Comparison of ENCODE assay signal across 19 cellular contexts in genomic region chr6:137749595-137750215, GRCh38.
A peak's percentile ranks its signal among the peaks of the same experiment; 100 is the strongest.
DNase-seq lines count a peak whose midpoint lies in the region; ATAC-seq, FAIRE-seq and TF ChIP-seq lines count a peak whose summit lies in the region.
"Had no signal": no experiment of that assay in that cellular context is flagged by ENCODE, and none has a peak within 500 bp of the region (broad histone marks: within the 10 kb centered on the region; RNA-seq: fewer than 3 reads in every experiment).

No MANE protein-coding gene starts in this region.

- H3K14ac ChIP-seq in H1 (ENCODE audit: insufficient read length): no peak overlapping the region

- DNase-seq in AG08395 (ENCODE audit: low spot score): peak; percentile 47
- DNase-seq in GM23248: peak; percentile 65
- no peak for DNase-seq in H1 (ENCODE audit: low read depth in 1 of 2, low spot score in 2 of 2)
- DNase-seq in activated naive CD4-positive, alpha-beta T cell (lab: John Stamatoyannopoulos, UW): no peak
- no peak for DNase-seq in posterior vena cava (ENCODE audit: low spot score)
- DNase-seq: activated CD4-positive, alpha-beta T cell treated with anti-CD3 and anti-CD28 coated beads for 48 hours; activated naive CD4-positive, alpha-beta T cell treated with anti-CD3 and anti-CD28 coated beads for 36 hours; left lung; MM.1S; NCI-H2029 treated with DMSO at 0.1 percent for 48 hours; NCI-H526 treated with DMSO at 0.1 percent for 48 hours; PC-3; stomach had no signal

- no peak overlapping the region for H2BK15ac ChIP-seq in H1 (ENCODE audit: low read length)

- no peaks in the 10 kb centered on the region for H3K79me1 ChIP-seq in H1 (ENCODE audit: low read depth, low read length)

- no peak for TF ChIP-seq RAD21 in H1 (IDR thresholded peaks at IDR 0.05 in 1 of 2, conservative IDR thresholded peaks at IDR 0.05 in 1 of 2; ENCODE audit: low read depth in 2 of 2, low read length in 2 of 2)

- H3K27me3 ChIP-seq in GM23248 (replicated peaks; ENCODE audit: insufficient read depth) (no peaks in the 10 kb centered on the region), H1 (replicated peaks in 1 of 4; ENCODE audit: control insufficient read depth in 3 of 4, extremely low read depth in 1 of 4, insufficient read depth in 3 of 4, low read length in 3 of 4) (no peaks in the 10 kb centered on the region), neuron (ENCODE audit: insufficient read depth, low read length) (no peaks in the 10 kb centered on the region)
- H3K27me3 ChIP-seq: left lung, stomach, vagina had no signal

- H3F3A ChIP-seq in GM23248 (ENCODE audit: insufficient read depth): 0 out of 2 replicates have a peak, but pooled peaks cover 6% of the 10 kb centered on the region

- H2BK5ac ChIP-seq in H1 (ENCODE audit: low read depth, low read length): no peak overlapping the region

- H3K4me3 Mint-ChIP-seq in stimulated activated memory B cell treated with anti-CD40 and anti-IgM and Interleukin-4, amounts not matched to agents 10 μg/mL and 1 μg/mL and 100 μg/mL, for 72 hours: no peak overlapping the region
- H3K4me3 Mint-ChIP-seq: activated naive CD4-positive, alpha-beta T cell treated with anti-CD3 and anti-CD28 coated beads for 36 hours had no signal

- no peak overlapping the region for H3K27ac Mint-ChIP-seq in stimulated activated memory B cell treated with anti-CD40 and anti-IgM and Interleukin-4, amounts not matched to agents 10 μg/mL and 1 μg/mL and 100 μg/mL, for 72 hours
- H3K27ac Mint-ChIP-seq: activated naive CD4-positive, alpha-beta T cell treated with anti-CD3 and anti-CD28 coated beads for 36 hours had no signal

- intact Hi-C loops in posterior vena cava (cut with DNase I): no loop called here

- H3K36me3 ChIP-seq in GM23248 (ENCODE audit: low read depth): no peaks in the 10 kb centered on the region
- H3K36me3 ChIP-seq in H1 (ENCODE audit: control insufficient read depth in 2 of 4, insufficient read depth in 4 of 4, low read length in 3 of 4): no peaks in the 10 kb centered on the region
- H3K36me3 ChIP-seq in neuron (ENCODE audit: insufficient read depth, low read length): no peaks in the 10 kb centered on the region
- H3K36me3 ChIP-seq: left lung, stomach, vagina had no signal

- H3K79me2 ChIP-seq in GM23248 (ENCODE audit: insufficient read depth) (no peaks in the 10 kb centered on the region), H1 (ENCODE audit: control insufficient read depth in 1 of 2, insufficient read depth in 2 of 2, low read length in 2 of 2) (no peaks in the 10 kb centered on the region)

- no peak overlapping the region for H3K4ac ChIP-seq in H1 (replicated peaks; ENCODE audit: insufficient read length, low read depth, low read length)

- TF ChIP-seq CTCF in H1 (IDR thresholded peaks at IDR 0.05; ENCODE audit: control extremely low read depth in 1 of 3, insufficient read depth in 1 of 3, low read depth in 1 of 3, low read length in 3 of 3): no peak

- H4K20me1 ChIP-seq in GM23248 (ENCODE audit: insufficient read depth): no peaks in the 10 kb centered on the region
- H4K20me1 ChIP-seq in H1 (replicated peaks in 1 of 2; ENCODE audit: control insufficient read depth in 1 of 2, insufficient read depth in 2 of 2, low read length in 2 of 2): no peaks in the 10 kb centered on the region

- H3K23ac ChIP-seq in H1 (ENCODE audit: insufficient read length): no peak overlapping the region

- no peak overlapping the region for H2AK5ac ChIP-seq in H1 (ENCODE audit: low read depth, low read length)

- H3K56ac ChIP-seq in H1 (replicated peaks; ENCODE audit: insufficient read length, low read depth, low read length): no peak overlapping the region

- H2BK20ac ChIP-seq in H1 (ENCODE audit: low read length): no peak overlapping the region

- peak overlapping the region; percentile 92 for H2AFZ ChIP-seq in GM23248
- peak overlapping the region; percentile 41 for H2AFZ ChIP-seq in H1 (ENCODE audit: low read length)
- peak overlapping the region; percentile 29 for H2AFZ ChIP-seq in neuron (ENCODE audit: low read depth, low read length)

- in situ Hi-C loops in GM23248 (cut with MboI): no loop called here

- TF ChIP-seq POLR2A in H1 (IDR thresholded peaks at IDR 0.05; ENCODE audit: control extremely low read depth in 1 of 2, low read depth in 2 of 2, low read length in 2 of 2): no peak

- no peak for TF ChIP-seq EP300 in H1 (IDR thresholded peaks at IDR 0.05; ENCODE audit: borderline replicate concordance in 1 of 2, low read depth in 2 of 2, low read length in 2 of 2)

- ATAC-seq in GM18517 (IDR thresholded peaks at IDR 0.05; ENCODE audit: unreplicated experiment): no peak
- no peak for ATAC-seq in stimulated activated memory B cell treated with anti-CD40 and anti-IgM and Interleukin-4, amounts not matched to agents 10 μg/mL and 1 μg/mL and 100 μg/mL, for 72 hours
- ATAC-seq: left lung, PC-3, SK-N-SH treated with all-trans-retinoic acid at 6 μM for 48 hours had no signal

- H3K18ac ChIP-seq in H1 (ENCODE audit: extremely low read depth, low read length): no peak overlapping the region

- H3K27ac ChIP-seq in GM23248 (peak overlapping the region; percentile 42), H1 (ENCODE audit: low read depth, low read length) (no peak overlapping the region)
- H3K27ac ChIP-seq: left lung, vagina had no signal

- POLR2A ChIA-PET in H1 (lab: Charles Lee; ENCODE audit: partially characterized antibody): no interaction called here

- CTCF ChIA-PET in H1 (lab: Charles Lee; ENCODE audit: partially characterized antibody): interaction anchor here (0.5 to 1.2 kb wide), 2 partner anchors 9 to 419 kb away, joined by 3 read pairs; no protein-coding TSS in a partner anchor

- no peak overlapping the region for H2BK120ac ChIP-seq in H1 (replicated peaks; ENCODE audit: low read depth, low read length)

- H3K9ac ChIP-seq in GM23248 (peak overlapping the region; percentile 61), H1 (replicated peaks in 1 of 4; ENCODE audit: extremely low read depth in 1 of 4, low read depth in 3 of 4, low read length in 3 of 4) (no peak overlapping the region)

- H2BK12ac ChIP-seq in H1 (ENCODE audit: low read depth, low read length): no peak overlapping the region

- H4K5ac ChIP-seq in H1 (ENCODE audit: insufficient read length, low read depth, low read length): no peak overlapping the region

- no peak overlapping the region for H4K8ac ChIP-seq in H1 (ENCODE audit: extremely low read depth, insufficient read depth, low read length)

- H3K9me3 Mint-ChIP-seq in stimulated activated memory B cell treated with anti-CD40 and anti-IgM and Interleukin-4, amounts not matched to agents 10 μg/mL and 1 μg/mL and 100 μg/mL, for 72 hours: no peaks in the 10 kb centered on the region
- H3K9me3 Mint-ChIP-seq: activated naive CD4-positive, alpha-beta T cell treated with anti-CD3 and anti-CD28 coated beads for 36 hours had no signal

- no peaks in the 10 kb centered on the region; the same call in 1 of the 2 replicates for H3K23me2 ChIP-seq in H1 (ENCODE audit: low read depth, low read length)

- peak overlapping the region; percentile 72 for H3K4me2 ChIP-seq in GM23248 (ENCODE audit: unreplicated experiment)
- H3K4me2 ChIP-seq in H1 (ENCODE audit: insufficient read depth in 1 of 2, low read depth in 2 of 2, low read length in 2 of 2): no peak overlapping the region

- H3K4me1 ChIP-seq in GM23248 (ENCODE audit: insufficient read depth) (peaks cover 14% of the 10 kb centered on the region), H1 (replicated peaks in 1 of 4; ENCODE audit: control insufficient read depth in 3 of 4, insufficient read depth in 4 of 4, low read length in 3 of 4) (no peaks in the 10 kb centered on the region), neuron (ENCODE audit: insufficient read depth, low read length) (peaks cover 9% of the 10 kb centered on the region)
- H3K4me1 ChIP-seq: vagina had no signal

- H3K4me1 Mint-ChIP-seq in stimulated activated memory B cell treated with anti-CD40 and anti-IgM and Interleukin-4, amounts not matched to agents 10 μg/mL and 1 μg/mL and 100 μg/mL, for 72 hours: peaks cover 32% of the 10 kb centered on the region

- H4K91ac ChIP-seq in H1 (replicated peaks; ENCODE audit: insufficient read length, low read length): no peak overlapping the region

- H3K9me3 ChIP-seq in GM23248 (ENCODE audit: low read depth): no peaks in the 10 kb centered on the region
- H3K9me3 ChIP-seq in H1 (ENCODE audit: insufficient read depth in 2 of 2, low read depth in 1 of 2, low read length in 1 of 2): no peaks in the 10 kb centered on the region
- no peaks in the 10 kb centered on the region for H3K9me3 ChIP-seq in neuron (ENCODE audit: low read length)
- H3K9me3 ChIP-seq: left lung, stomach, vagina had no signal

- no peak for FAIRE-seq in H1 (lab: Jason Lieb, UNC)
- FAIRE-seq: D721Med had no signal

- H3K27me3 Mint-ChIP-seq in stimulated activated memory B cell treated with anti-CD40 and anti-IgM and Interleukin-4, amounts not matched to agents 10 μg/mL and 1 μg/mL and 100 μg/mL, for 72 hours: no peaks in the 10 kb centered on the region

- no peaks in the 10 kb centered on the region for H3K36me3 Mint-ChIP-seq in stimulated activated memory B cell treated with anti-CD40 and anti-IgM and Interleukin-4, amounts not matched to agents 10 μg/mL and 1 μg/mL and 100 μg/mL, for 72 hours

- H3K9me2 ChIP-seq in GM23248 (ENCODE audit: insufficient read depth): no peaks in the 10 kb centered on the region

- H3K4me3 ChIP-seq in GM23248: peak overlapping the region; percentile 59
- H3K4me3 ChIP-seq in H1 (ENCODE audit: extremely low read depth in 1 of 4, insufficient read depth in 2 of 4, low read depth in 3 of 4, low read length in 4 of 4): no peak overlapping the region
- peak overlapping the region; percentile 31 for H3K4me3 ChIP-seq in neuron (ENCODE audit: low read length)
- H3K4me3 ChIP-seq: left lung, stomach, vagina had no signal

- WGBS in GM23248 (ENCODE audit: low coverage in 1 of 2, low lambda C conversion rate in 2 of 2, missing lambda C conversion rate in 2 of 2), 2 experiments: 2 to 5% methylated on average over 9 of the region's 9 CpGs
- 78% methylated on average over 9 of the region's 9 CpGs; no CpG with 5 or more reads in 1 of the 2 experiments for WGBS in H1 (ENCODE audit: extremely low coverage in 1 of 2, insufficient coverage in 1 of 2, insufficient read length in 1 of 2, insufficient replicate concordance in 2 of 2, low coverage in 1 of 2, low lambda C conversion rate in 2 of 2, missing lambda C conversion rate in 1 of 2), 2 experiments

TF ChIP-seq in H1, 55 proteins besides CTCF, POLR2A, EP300 and RAD21 (continues in another document):
- no peak for TF ChIP-seq BCL11A (IDR thresholded peaks at IDR 0.05; ENCODE audit: low read depth in 2 of 2, low read length in 2 of 2)
- no peak for TF ChIP-seq CTBP2 (IDR thresholded peaks at IDR 0.05; ENCODE audit: borderline replicate concordance, insufficient read depth, insufficient read length, low read length)
- TF ChIP-seq CBX8 (IDR thresholded peaks at IDR 0.05; ENCODE audit: borderline replicate concordance, low read depth, low read length): no peak
- no peak for TF ChIP-seq ZNF274 (IDR thresholded peaks at IDR 0.05; ENCODE audit: borderline replicate concordance, extremely low read depth, low read length)
- TF ChIP-seq CREB1 (IDR thresholded peaks at IDR 0.05): no peak
- TF ChIP-seq SIX5 (IDR thresholded peaks at IDR 0.05; ENCODE audit: low read depth, low read length): no peak
- TF ChIP-seq CEBPB (IDR thresholded peaks at IDR 0.05; ENCODE audit: low read depth, low read length): no peak
- TF ChIP-seq ASH2L (IDR thresholded peaks at IDR 0.05; ENCODE audit: low read length): no peak

Comparison
In these comparisons a context has a peak if more than half of its experiments do, and no peak if none do; other contexts are left out.
1. DNase-seq: peak in AG08395 (single experiment) and GM23248 (single experiment); none in H1 (0 of 2), activated naive CD4-positive, alpha-beta T cell (0 of 4) and posterior vena cava (single experiment).
2. H2AFZ ChIP-seq: peak in every context shown above with its lines; median percentile 92 in GM23248; 41 in H1; 29 in neuron.
3. H3K4me3 ChIP-seq: peak in GM23248 (single experiment) and neuron (single experiment); none in H1 (0 of 4).